ENCODE assay signal across 8 cellular contexts in the genomic region with DNA sequence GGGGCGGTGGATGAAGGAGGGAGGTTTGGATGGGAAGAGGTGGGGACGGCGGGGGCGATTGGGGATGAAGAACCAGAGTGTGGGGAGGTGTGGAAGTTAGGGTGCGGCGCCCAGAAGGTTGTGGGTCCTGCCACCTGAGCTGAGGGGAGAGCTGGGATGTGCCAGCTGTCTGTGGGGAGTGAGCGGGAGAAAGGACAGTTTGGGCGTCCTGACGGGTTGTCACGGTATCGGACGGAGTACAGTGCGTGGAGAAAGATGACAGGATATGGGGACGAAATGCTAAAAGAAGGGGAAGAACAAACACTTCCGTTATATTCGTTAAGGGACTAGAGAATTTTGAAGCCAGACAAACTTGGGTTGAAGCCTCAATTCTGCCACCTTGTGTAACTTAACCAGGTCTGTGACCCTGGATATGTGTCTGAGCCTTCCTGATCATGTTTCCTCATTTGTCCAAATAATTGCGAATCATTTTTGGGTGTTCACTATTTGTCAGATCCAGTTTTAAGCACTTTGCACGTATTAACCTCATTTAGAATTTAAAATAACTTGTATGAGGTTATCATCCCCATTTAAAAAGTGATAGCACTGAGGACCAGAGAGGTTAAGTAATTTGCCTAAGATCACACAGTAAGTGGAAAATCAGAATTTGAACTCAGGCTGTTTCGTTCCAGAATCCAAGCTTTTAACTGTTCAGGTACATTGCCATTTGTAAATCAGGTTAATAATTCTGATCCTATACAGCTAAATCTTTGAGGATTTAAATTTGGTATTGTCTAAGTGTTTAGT. TPM values are rescaled to one million over a fixed set of nuclear protein-coding genes. Genes with fewer than 3 reads are reported as not detected.
A peak's percentile ranks its signal among the peaks of the same experiment; 100 is the strongest.
DNase-seq lines count a peak whose midpoint lies in the region; ATAC-seq and TF ChIP-seq lines count a peak whose summit lies in the region.

No MANE protein-coding gene starts in this region.

- peaks cover 15% of the 10 kb centered on the region for H3K36me3 Mint-ChIP-seq in activated CD8-positive, alpha-beta T cell treated with anti-CD3 and anti-CD28 coated beads, Interleukin-2, amount 10 ng/mL, durations not matched to agents 7 days and 5 days (ENCODE audit: low read depth)

- no peak overlapping the region for H2BK20ac ChIP-seq in IMR-90 (ENCODE audit: low read depth, low read length)

- H3K27me3 Mint-ChIP-seq in activated CD8-positive, alpha-beta T cell treated with anti-CD3 and anti-CD28 coated beads, Interleukin-2, amount 10 ng/mL, durations not matched to agents 7 days and 5 days (ENCODE audit: low read depth): no peaks in the 10 kb centered on the region

- peak overlapping the region; percentile 98 for H3K27ac Mint-ChIP-seq in activated CD8-positive, alpha-beta T cell treated with anti-CD3 and anti-CD28 coated beads, Interleukin-2, amount 10 ng/mL, durations not matched to agents 7 days and 5 days

- TF ChIP-seq CTCF in DOHH2 (IDR thresholded peaks at IDR 0.05; ENCODE audit: low read depth, low read length, poor library complexity, severe bottlenecking) (no peak), IMR-90 (conservative IDR thresholded peaks at IDR 0.05; ENCODE audit: low read depth, low read length) (peak; percentile 19; the same call in 1 of the 2 replicates), right atrium auricular region (IDR thresholded peaks at IDR 0.05) (no peak)

- peak overlapping the region; percentile 73 for H3K4ac ChIP-seq in IMR-90 (ENCODE audit: low read depth, low read length)

- DNase-seq in IMR-90 (peak; percentile 8), right atrium auricular region (ENCODE audit: low spot score) (no peak), cerebellar nuclear complex (lab: John Stamatoyannopoulos, UW) (no peak)
- DNase-seq in activated CD8-positive, alpha-beta T cell treated with anti-CD3 and anti-CD28 coated beads, Interleukin-2, amount 10 ng/mL, durations not matched to agents 7 days and 5 days: peak; percentile 49

- peak overlapping the region; percentile 67; the same call in 1 of the 2 replicates for H3K56ac ChIP-seq in IMR-90 (ENCODE audit: extremely low read depth, insufficient read depth, low read length)

- H3K9me2 ChIP-seq in DOHH2 (replicated peaks; ENCODE audit: control insufficient read depth, low read length): no peaks in the 10 kb centered on the region

- POLR2A ChIA-PET in IMR-90 (lab: Charles Lee; ENCODE audit: unreplicated experiment): no interaction called here
- POLR2A ChIA-PET in activated CD8-positive, alpha-beta T cell treated with anti-CD3 and anti-CD28 coated beads, Interleukin-2, amount 10 ng/mL, durations not matched to agents 7 days and 5 days (lab: Charles Lee): interaction anchor here (0.6 to 1.1 kb wide), 3 partner anchors 139 to 283 kb away, joined by 3 read pairs; partner anchors contain the start of gene FBXW2

- peaks cover 53% of the 10 kb centered on the region for H3K4me1 Mint-ChIP-seq in activated CD8-positive, alpha-beta T cell treated with anti-CD3 and anti-CD28 coated beads, Interleukin-2, amount 10 ng/mL, durations not matched to agents 7 days and 5 days (ENCODE audit: low read depth)

- peak overlapping the region; percentile 57; the same call in 1 of the 3 replicates for H2BK15ac ChIP-seq in IMR-90 (ENCODE audit: low read depth, low read length)

- peak overlapping the region; percentile 77 for H3K4me2 ChIP-seq in DOHH2 (ENCODE audit: low read length)
- peak overlapping the region; percentile 95 for H3K4me2 ChIP-seq in IMR-90 (ENCODE audit: low read depth, low read length)

- no TSS peak for BruUV-seq in IMR-90 (replicated peaks; lab: Mats Ljungman, UMichigan)

- H3K9me3 Mint-ChIP-seq in activated CD8-positive, alpha-beta T cell treated with anti-CD3 and anti-CD28 coated beads, Interleukin-2, amount 10 ng/mL, durations not matched to agents 7 days and 5 days (ENCODE audit: insufficient read depth): peaks cover 2% of the 10 kb centered on the region

- H3K4me3 Mint-ChIP-seq in activated CD8-positive, alpha-beta T cell treated with anti-CD3 and anti-CD28 coated beads, Interleukin-2, amount 10 ng/mL, durations not matched to agents 7 days and 5 days: peak overlapping the region; percentile 99

- H3K27ac ChIP-seq in DOHH2 (ENCODE audit: low read depth, low read length): peak overlapping the region; percentile 98
- peak overlapping the region; percentile 72; the same call in 1 of the 2 replicates for H3K27ac ChIP-seq in IMR-90 (ENCODE audit: insufficient read depth, low read length)
- peak overlapping the region; percentile 86 to 87 for H3K27ac ChIP-seq in right atrium auricular region
- peak overlapping the region; percentile 81 for H3K27ac ChIP-seq in skeletal muscle tissue (ENCODE audit: low read depth, low read length)

- H2BK120ac ChIP-seq in IMR-90 (ENCODE audit: low read depth, low read length): 0 out of 2 replicates have a peak overlapping the region, but pooled peaks have one; percentile 36

- peak overlapping the region; percentile 100 for H2AFZ ChIP-seq in IMR-90 (replicated peaks; ENCODE audit: low read length, poor library complexity)

- H3K36me3 ChIP-seq in DOHH2 (ENCODE audit: control insufficient read depth, low read length) (peaks cover 62% of the 10 kb centered on the region), IMR-90 (ENCODE audit: control insufficient read depth, insufficient read depth, low read length) (no peaks in the 10 kb centered on the region), right atrium auricular region (no peaks in the 10 kb centered on the region), skeletal muscle tissue (ENCODE audit: control insufficient read depth in 3 of 3, insufficient read depth in 3 of 3, low read length in 3 of 3) (no peaks in the 10 kb centered on the region)

- peaks cover 3% of the 10 kb centered on the region; the same call in 1 of the 2 replicates for H4K20me1 ChIP-seq in DOHH2 (ENCODE audit: control insufficient read depth, insufficient read depth, low read depth, low read length)
- no peaks in the 10 kb centered on the region for H4K20me1 ChIP-seq in IMR-90 (ENCODE audit: insufficient read depth, low read length)

- dilution Hi-C loops in IMR-90 (cut with HindIII; ENCODE audit: low sequenced_read_pairs, unreplicated experiment): no loop called here

- H4K91ac ChIP-seq in IMR-90 (ENCODE audit: insufficient read depth, low read depth, low read length): peak overlapping the region; percentile 21; the same call in 1 of the 2 replicates

- 0% methylated on average over 11 of the region's 19 CpGs; no CpG with 5 or more reads in 1 of the 2 experiments for WGBS in IMR-90 (ENCODE audit: extremely low coverage in 2 of 2, insufficient read length in 1 of 2), 2 experiments

- no peak overlapping the region for H4K5ac ChIP-seq in IMR-90 (ENCODE audit: low read depth, low read length)

- in situ Hi-C loops in IMR-90 (cut with MboI; ENCODE audit: low sequenced_read_pairs): no loop called here

- ATAC-seq in GM21360 (IDR thresholded peaks at IDR 0.05; ENCODE audit: unreplicated experiment) (peak; percentile 13), IMR-90 (ENCODE audit: low read depth) (peak; percentile 5; the same call in 1 of the 2 replicates), GM18873 (IDR thresholded peaks at IDR 0.05; ENCODE audit: low FRiP score, unreplicated experiment) (no peak)
- ATAC-seq in activated CD8-positive, alpha-beta T cell treated with anti-CD3 and anti-CD28 coated beads, Interleukin-2, amount 10 ng/mL, durations not matched to agents 7 days and 5 days: peak; percentile 36

- H4K8ac ChIP-seq in IMR-90 (ENCODE audit: low read depth in 2 of 2, low read length in 2 of 2): peak overlapping the region; percentile 41 to 81; a peak in 2 of 4 replicates

- CTCF ChIA-PET in IMR-90 (lab: Yijun Ruan, JAX): interaction anchor here (0.6 kb wide), 1 partner anchor 14 kb away, joined by 3 read pairs; no protein-coding TSS in a partner anchor
- CTCF ChIA-PET in activated CD8-positive, alpha-beta T cell treated with anti-CD3 and anti-CD28 coated beads, Interleukin-2, amount 10 ng/mL, durations not matched to agents 7 days and 5 days (lab: Charles Lee): interaction anchor here (0.7 to 2.6 kb wide), 11 partner anchors 11 to 364 kb away, joined by 3 to 15 read pairs (median 3); partner anchors contain the start of gene FBXW2

- no peaks in the 10 kb centered on the region; the same call in 1 of the 2 replicates for H3K9me1 ChIP-seq in IMR-90 (ENCODE audit: insufficient read depth, low read length)

- H3K27me3 ChIP-seq in DOHH2 (ENCODE audit: control insufficient read depth, low read length) (no peaks in the 10 kb centered on the region), IMR-90 (ENCODE audit: control insufficient read depth, insufficient read depth, low read length) (no peaks in the 10 kb centered on the region), right atrium auricular region (no peaks in the 10 kb centered on the region), skeletal muscle tissue (ENCODE audit: control insufficient read depth in 3 of 3, insufficient read depth in 3 of 3, low read length in 3 of 3) (peaks cover 0 to 9% (median 8%) of the 10 kb centered on the region in 3 donors)

- no peak overlapping the region for H2BK5ac ChIP-seq in IMR-90 (ENCODE audit: low read depth, low read length, poor library complexity, severe bottlenecking)

- H3K4me3 ChIP-seq in DOHH2 (ENCODE audit: low read length) (peak overlapping the region; percentile 81), IMR-90 (ENCODE audit: insufficient read depth, low read depth, low read length) (peak overlapping the region; percentile 73), right atrium auricular region (peak overlapping the region; percentile 65 to 76), skeletal muscle tissue (ENCODE audit: low read length in 3 of 3) (peak overlapping the region; percentile 80 to 87 (median 83))

- H3F3A ChIP-seq in DOHH2 (ENCODE audit: control insufficient read depth, insufficient read depth): peaks cover 33% of the 10 kb centered on the region

- no peak overlapping the region for H3K18ac ChIP-seq in IMR-90 (ENCODE audit: low read depth, low read length)

- peak overlapping the region; percentile 53 for H3K14ac ChIP-seq in IMR-90 (replicated peaks; ENCODE audit: low read depth, low read length)

- peaks cover 1% of the 10 kb centered on the region; the same call in 1 of the 2 replicates for H3K9me3 ChIP-seq in DOHH2 (ENCODE audit: control insufficient read depth, insufficient read depth, low read length)
- H3K9me3 ChIP-seq in IMR-90 (ENCODE audit: control insufficient read depth, insufficient read depth, low read length): no peaks in the 10 kb centered on the region
- H3K9me3 ChIP-seq in right atrium auricular region: no peaks in the 10 kb centered on the region
- no peaks in the 10 kb centered on the region for H3K9me3 ChIP-seq in skeletal muscle tissue (ENCODE audit: control insufficient read depth in 3 of 3, low read length in 3 of 3)

- H2AK5ac ChIP-seq in IMR-90 (ENCODE audit: low read depth, low read length): no peak overlapping the region

- H3K9ac ChIP-seq in IMR-90 (ENCODE audit: low read depth, low read length): peak overlapping the region; percentile 81
- H3K9ac ChIP-seq in skeletal muscle tissue (ENCODE audit: low read depth in 1 of 3, low read length in 3 of 3): peak overlapping the region; percentile 58 to 77 (median 69)

- peak overlapping the region; percentile 93 for H2AK9ac ChIP-seq in IMR-90 (replicated peaks; ENCODE audit: low read depth, low read length, poor library complexity)

- H3K79me1 ChIP-seq in IMR-90 (ENCODE audit: low read depth in 1 of 2, low read length in 2 of 2): peaks cover 3 to 21% of the 10 kb centered on the region in 2 experiments; a peak in 3 of 4 replicates

- H3K79me2 ChIP-seq in DOHH2 (ENCODE audit: control insufficient read depth, low read length): peaks cover 67% of the 10 kb centered on the region

- TF ChIP-seq POLR2A in IMR-90 (IDR thresholded peaks at IDR 0.05; ENCODE audit: low read depth, low read length): peak; percentile 2; the same call in 1 of the 2 replicates

- intact Hi-C loops in IMR-90 (cut with micrococcal nuclease): no loop called here

- 0 out of 2 replicates have a peak, but pooled peaks have one; percentile 3 for TF ChIP-seq RAD21 in IMR-90 (IDR thresholded peaks at IDR 0.05; ENCODE audit: low read length)

- H3K4me1 ChIP-seq in DOHH2 (ENCODE audit: control insufficient read depth, low read length) (peaks cover 61% of the 10 kb centered on the region), IMR-90 (ENCODE audit: control insufficient read depth, insufficient read depth, low read length) (peaks cover 1% of the 10 kb centered on the region; the same call in 1 of the 2 replicates), right atrium auricular region (peaks cover 0 to 14% of the 10 kb centered on the region in 2 donors), skeletal muscle tissue (ENCODE audit: control insufficient read depth in 3 of 3, insufficient read depth in 3 of 3, low read length in 3 of 3) (peaks cover 13 to 24% (median 14%) of the 10 kb centered on the region in 3 donors)

- peak overlapping the region; percentile 90; the same call in 1 of the 2 replicates for H3K23ac ChIP-seq in IMR-90 (ENCODE audit: low read depth, low read length)

RNA-seq across cellular contexts. Expression of gene CNTRL, which starts 0.7 kb away (rescaled TPM):
- 7.3 and 10.6 TPM in 2 replicates for total RNA-seq in IMR-90 (2012; rRNA removed)
- polyA plus RNA-seq in IMR-90 (2012; rRNA removed): 3.6 and 4.5 TPM in 2 replicates
- polyA plus RNA-seq in IMR-90 (2012; cell fraction: cytosol; rRNA removed): 0.68 and 1.4 TPM in 2 replicates
- polyA plus RNA-seq in IMR-90 (2012; cell fraction: nucleus; rRNA removed; ENCODE audit: low replicate concordance): 1.7 and 6.9 TPM in 2 replicates
- total RNA-seq in activated CD8-positive, alpha-beta T cell treated with anti-CD3 and anti-CD28 coated beads, Interleukin-2, amount 10 ng/mL, durations not matched to agents 7 days and 5 days: 10 to 100 TPM; 80.8 to 84.3 TPM
- total RNA-seq in right atrium auricular region: 1 to 10 TPM; 3.3 to 6.0 TPM
- total RNA-seq in skeletal muscle tissue: 8.9 TPM

RNA-seq across cellular contexts. Expression of gene C5, which starts 25.4 kb away (rescaled TPM):
- total RNA-seq in IMR-90 (2012; rRNA removed) (2.3 and 2.8 TPM in 2 replicates), right atrium auricular region (1 to 10 TPM in 1 of 2 donors, under 1 TPM in 1; 0.82 to 1.1 TPM), skeletal muscle tissue (9.9 TPM)
- polyA plus RNA-seq in IMR-90 (2012; rRNA removed): 1.0 and 1.5 TPM in 2 replicates
- polyA plus RNA-seq in IMR-90 (2012; cell fraction: cytosol; rRNA removed): 0.17 and 0.57 TPM in 2 replicates
- polyA plus RNA-seq in IMR-90 (2012; cell fraction: nucleus; rRNA removed; ENCODE audit: low replicate concordance): 0.40 and 3.3 TPM in 2 replicates
- 1 to 10 TPM; 1.3 to 2.3 TPM for total RNA-seq in activated CD8-positive, alpha-beta T cell treated with anti-CD3 and anti-CD28 coated beads, Interleukin-2, amount 10 ng/mL, durations not matched to agents 7 days and 5 days

Comparison
In these comparisons a context has a peak if more than half of its experiments do, and no peak if none do; other contexts are left out.
1. DNase-seq: peak in IMR-90 (single experiment) and activated CD8-positive, alpha-beta T cell treated with anti-CD3 and anti-CD28 coated beads, Interleukin-2, amount 10 ng/mL, durations not matched to agents 7 days and 5 days (single experiment); none in right atrium auricular region (single experiment) and cerebellar nuclear complex (0 of 2).
2. Peak in every context shown above with its lines, with median percentiles within 50 percentile points of each other: H3K27ac ChIP-seq and H3K4me3 ChIP-seq.